In the genomic region with DNA sequence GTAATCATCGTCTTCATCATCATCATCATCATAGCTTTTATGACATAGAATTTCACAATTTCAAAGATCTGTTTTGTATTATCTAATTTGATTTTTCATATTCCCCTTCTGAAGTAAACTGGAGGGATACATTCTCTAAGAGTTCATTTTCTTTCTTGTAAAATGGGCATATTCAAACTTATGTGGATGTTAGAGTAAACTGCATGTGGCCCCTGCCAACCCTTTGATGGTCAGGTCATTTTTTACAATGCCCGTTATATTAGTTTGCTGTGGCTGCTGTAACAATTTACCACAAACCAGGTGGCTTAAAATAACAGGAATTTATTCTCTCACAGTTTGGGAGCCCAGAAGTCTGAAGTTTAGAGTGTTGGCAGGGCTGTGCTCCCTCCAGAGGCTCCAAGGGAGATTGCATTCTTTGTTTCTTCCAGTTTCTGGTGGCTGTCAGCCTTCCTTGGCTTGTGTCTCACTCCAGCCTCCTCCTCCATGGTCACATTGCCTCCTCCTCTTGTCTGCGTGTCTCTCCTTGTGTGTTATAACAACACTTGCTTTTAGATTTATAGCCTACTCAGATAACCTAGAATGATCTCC, we compare ENCODE assay signal across 1 cellular context.
TF ChIP-seq lines count a peak whose summit lies in the region.

No MANE protein-coding gene starts in this region.

TF ChIP-seq in WTC11, 78 proteins besides CTCF, POLR2A, EP300 and RAD21 (continued from another document):
- TF ChIP-seq, protein P1, sequence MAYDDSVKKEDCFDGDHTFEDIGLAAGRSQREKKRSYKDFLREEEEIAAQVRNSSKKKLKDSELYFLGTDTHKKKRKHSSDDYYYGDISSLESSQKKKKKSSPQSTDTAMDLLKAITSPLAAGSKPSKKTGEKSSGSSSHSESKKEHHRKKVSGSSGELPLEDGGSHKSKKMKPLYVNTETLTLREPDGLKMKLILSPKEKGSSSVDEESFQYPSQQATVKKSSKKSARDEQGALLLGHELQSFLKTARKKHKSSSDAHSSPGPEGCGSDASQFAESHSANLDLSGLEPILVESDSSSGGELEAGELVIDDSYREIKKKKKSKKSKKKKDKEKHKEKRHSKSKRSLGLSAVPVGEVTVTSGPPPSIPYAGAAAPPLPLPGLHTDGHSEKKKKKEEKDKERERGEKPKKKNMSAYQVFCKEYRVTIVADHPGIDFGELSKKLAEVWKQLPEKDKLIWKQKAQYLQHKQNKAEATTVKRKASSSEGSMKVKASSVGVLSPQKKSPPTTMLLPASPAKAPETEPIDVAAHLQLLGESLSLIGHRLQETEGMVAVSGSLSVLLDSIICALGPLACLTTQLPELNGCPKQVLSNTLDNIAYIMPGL (CRISPR knock-in tag; IDR thresholded peaks at IDR 0.05), result no peak
- TF ChIP-seq, protein P2, sequence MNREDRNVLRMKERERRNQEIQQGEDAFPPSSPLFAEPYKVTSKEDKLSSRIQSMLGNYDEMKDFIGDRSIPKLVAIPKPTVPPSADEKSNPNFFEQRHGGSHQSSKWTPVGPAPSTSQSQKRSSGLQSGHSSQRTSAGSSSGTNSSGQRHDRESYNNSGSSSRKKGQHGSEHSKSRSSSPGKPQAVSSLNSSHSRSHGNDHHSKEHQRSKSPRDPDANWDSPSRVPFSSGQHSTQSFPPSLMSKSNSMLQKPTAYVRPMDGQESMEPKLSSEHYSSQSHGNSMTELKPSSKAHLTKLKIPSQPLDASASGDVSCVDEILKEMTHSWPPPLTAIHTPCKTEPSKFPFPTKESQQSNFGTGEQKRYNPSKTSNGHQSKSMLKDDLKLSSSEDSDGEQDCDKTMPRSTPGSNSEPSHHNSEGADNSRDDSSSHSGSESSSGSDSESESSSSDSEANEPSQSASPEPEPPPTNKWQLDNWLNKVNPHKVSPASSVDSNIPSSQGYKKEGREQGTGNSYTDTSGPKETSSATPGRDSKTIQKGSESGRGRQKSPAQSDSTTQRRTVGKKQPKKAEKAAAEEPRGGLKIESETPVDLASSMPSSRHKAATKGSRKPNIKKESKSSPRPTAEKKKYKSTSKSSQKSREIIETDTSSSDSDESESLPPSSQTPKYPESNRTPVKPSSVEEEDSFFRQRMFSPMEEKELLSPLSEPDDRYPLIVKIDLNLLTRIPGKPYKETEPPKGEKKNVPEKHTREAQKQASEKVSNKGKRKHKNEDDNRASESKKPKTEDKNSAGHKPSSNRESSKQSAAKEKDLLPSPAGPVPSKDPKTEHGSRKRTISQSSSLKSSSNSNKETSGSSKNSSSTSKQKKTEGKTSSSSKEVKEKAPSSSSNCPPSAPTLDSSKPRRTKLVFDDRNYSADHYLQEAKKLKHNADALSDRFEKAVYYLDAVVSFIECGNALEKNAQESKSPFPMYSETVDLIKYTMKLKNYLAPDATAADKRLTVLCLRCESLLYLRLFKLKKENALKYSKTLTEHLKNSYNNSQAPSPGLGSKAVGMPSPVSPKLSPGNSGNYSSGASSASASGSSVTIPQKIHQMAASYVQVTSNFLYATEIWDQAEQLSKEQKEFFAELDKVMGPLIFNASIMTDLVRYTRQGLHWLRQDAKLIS (CRISPR knock-in tag; IDR thresholded peaks at IDR 0.05; ENCODE audit: borderline replicate concordance), result no peak
- TF ChIP-seq, protein P3, sequence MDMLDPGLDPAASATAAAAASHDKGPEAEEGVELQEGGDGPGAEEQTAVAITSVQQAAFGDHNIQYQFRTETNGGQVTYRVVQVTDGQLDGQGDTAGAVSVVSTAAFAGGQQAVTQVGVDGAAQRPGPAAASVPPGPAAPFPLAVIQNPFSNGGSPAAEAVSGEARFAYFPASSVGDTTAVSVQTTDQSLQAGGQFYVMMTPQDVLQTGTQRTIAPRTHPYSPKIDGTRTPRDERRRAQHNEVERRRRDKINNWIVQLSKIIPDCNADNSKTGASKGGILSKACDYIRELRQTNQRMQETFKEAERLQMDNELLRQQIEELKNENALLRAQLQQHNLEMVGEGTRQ (CRISPR knock-in tag; IDR thresholded peaks at IDR 0.05), result no peak
- TF ChIP-seq GTF2I (CRISPR knock-in tag; conservative IDR thresholded peaks at IDR 0.05) (no peak), GABPB1 (CRISPR knock-in tag; IDR thresholded peaks at IDR 0.05) (no peak), TEAD4 (CRISPR knock-in tag; IDR thresholded peaks at IDR 0.05) (no peak), ELF4 (CRISPR knock-in tag; IDR thresholded peaks at IDR 0.05; ENCODE audit: low read depth) (no peak), ZNF671 (CRISPR knock-in tag; IDR thresholded peaks at IDR 0.05) (no peak)
- TF ChIP-seq, protein P4, sequence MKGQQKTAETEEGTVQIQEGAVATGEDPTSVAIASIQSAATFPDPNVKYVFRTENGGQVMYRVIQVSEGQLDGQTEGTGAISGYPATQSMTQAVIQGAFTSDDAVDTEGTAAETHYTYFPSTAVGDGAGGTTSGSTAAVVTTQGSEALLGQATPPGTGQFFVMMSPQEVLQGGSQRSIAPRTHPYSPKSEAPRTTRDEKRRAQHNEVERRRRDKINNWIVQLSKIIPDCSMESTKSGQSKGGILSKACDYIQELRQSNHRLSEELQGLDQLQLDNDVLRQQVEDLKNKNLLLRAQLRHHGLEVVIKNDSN (CRISPR knock-in tag; IDR thresholded peaks at IDR 0.05), result no peak
